22 cellular contexts compared by ENCODE assay signal in genomic region chr9:127237801-127238200, GRCh38.
"Had no signal": no experiment of that assay in that cellular context is flagged by ENCODE, and none has a peak within 500 bp of the region (broad histone marks: within the 10 kb centered on the region; RNA-seq: fewer than 3 reads in every experiment).

No MANE protein-coding gene starts in this region.

- H3K27ac ChIP-seq: colonic mucosa, gastrocnemius medialis, left lung, pancreas, prostate gland, right lobe of liver, testis, transverse colon had no signal

- H3K36me3 ChIP-seq: colonic mucosa, gastrocnemius medialis, left lung, pancreas, prostate gland, right lobe of liver, transverse colon had no signal

- H3K9me3 ChIP-seq: colonic mucosa, gastrocnemius medialis, left lung, pancreas, prostate gland, right lobe of liver, testis, transverse colon had no signal

- H3K4me1 Mint-ChIP-seq: naive B cell; stimulated activated memory B cell treated with anti-CD40 and anti-IgM and Interleukin-4, amounts not matched to agents 10 μg/mL and 1 μg/mL and 100 μg/mL, for 72 hours; stimulated activated naive CD8-positive, alpha-beta T cell treated with anti-CD3 and anti-CD28 coated beads, Interleukin-15, amount 100 ng/mL, for 72 hours had no signal

- ATAC-seq: gastrocnemius medialis; left lung; pancreas; right lobe of liver; stimulated activated memory B cell treated with anti-CD40 and anti-IgM and Interleukin-4, amounts not matched to agents 10 μg/mL and 1 μg/mL and 100 μg/mL, for 72 hours; stimulated activated naive CD8-positive, alpha-beta T cell treated with anti-CD3 and anti-CD28 coated beads, Interleukin-15, amount 100 ng/mL, for 72 hours had no signal

- H3K27ac Mint-ChIP-seq: naive B cell; nephron; stimulated activated memory B cell treated with anti-CD40 and anti-IgM and Interleukin-4, amounts not matched to agents 10 μg/mL and 1 μg/mL and 100 μg/mL, for 72 hours had no signal

- H3K4me3 ChIP-seq: colonic mucosa, gastrocnemius medialis, left lung, lung, pancreas, prostate gland, right lobe of liver, testis, transverse colon had no signal

- H3K27me3 Mint-ChIP-seq: stimulated activated memory B cell treated with anti-CD40 and anti-IgM and Interleukin-4, amounts not matched to agents 10 μg/mL and 1 μg/mL and 100 μg/mL, for 72 hours had no signal

- H3K4me3 Mint-ChIP-seq: naive B cell; nephron; stimulated activated memory B cell treated with anti-CD40 and anti-IgM and Interleukin-4, amounts not matched to agents 10 μg/mL and 1 μg/mL and 100 μg/mL, for 72 hours; stimulated activated naive CD8-positive, alpha-beta T cell treated with anti-CD3 and anti-CD28 coated beads, Interleukin-15, amount 100 ng/mL, for 72 hours had no signal

- H3K9me3 Mint-ChIP-seq: naive B cell; nephron; stimulated activated memory B cell treated with anti-CD40 and anti-IgM and Interleukin-4, amounts not matched to agents 10 μg/mL and 1 μg/mL and 100 μg/mL, for 72 hours; stimulated activated naive CD8-positive, alpha-beta T cell treated with anti-CD3 and anti-CD28 coated beads, Interleukin-15, amount 100 ng/mL, for 72 hours had no signal

- H3K27me3 ChIP-seq: colonic mucosa, gastrocnemius medialis, left lung, pancreas, right lobe of liver, testis, transverse colon had no signal

- DNase-seq: colonic mucosa; dermis blood vessel endothelial cell; erythroblast; gastrocnemius medialis; left lung; mesenchymal stem cell; midbrain; naive B cell; occipital lobe; pancreas; retina; right lobe of liver; stimulated activated CD4-positive, alpha-beta T cell treated with anti-CD3 and anti-CD28 coated beads, Interleukin-15, amount 100 ng/mL, for 24 hours; stimulated activated CD4-positive, alpha-beta T cell treated with anti-CD3 and anti-CD28 coated beads, Interleukin-1b, Interleukin-23, amount 100 ng/mL, for 48 hours; stimulated activated CD4-positive, alpha-beta T cell treated with anti-CD3 and anti-CD28 coated beads, Interleukin-4, amount 100 ng/mL, for 24 hours; stimulated activated naive CD8-positive, alpha-beta T cell treated with anti-CD3 and anti-CD28 coated beads, Interleukin-15, amount 100 ng/mL, for 72 hours; testis; transverse colon had no signal

- H3K4me1 ChIP-seq: colonic mucosa, gastrocnemius medialis, left lung, pancreas, prostate gland, right lobe of liver, transverse colon had no signal
